Comparison of ENCODE assay signal across 8 cellular contexts in genomic region chr14:24013654-24014514, GRCh38. TPM values are rescaled to one million over a fixed set of nuclear protein-coding genes. Genes with fewer than 3 reads are reported as not detected.
DNase-seq lines count a peak whose midpoint lies in the region; ATAC-seq and TF ChIP-seq lines count a peak whose summit lies in the region.

No MANE protein-coding gene starts in this region.

- H3K4me3 ChIP-seq in thyroid gland (replicated peaks in 1 of 3) = no peak overlapping the region

- peak; percentile 54 for ATAC-seq in HG03460 (IDR thresholded peaks at IDR 0.05; ENCODE audit: unreplicated experiment)
- no peak for ATAC-seq in GM19467 (IDR thresholded peaks at IDR 0.05; ENCODE audit: unreplicated experiment)

- no peaks in the 10 kb centered on the region for H3K36me3 ChIP-seq in thyroid gland

- DNase-seq in ELR (ENCODE audit: low read depth) (peak; percentile 69), NCI-H460 (ENCODE audit: extremely low read depth, low read depth) (peak; percentile 33), lung microvascular endothelial cell (ENCODE audit: low read depth in 2 of 2) (peak; percentile 74 to 77), thyroid gland (peak; percentile 31)
- peak; percentile 33 for DNase-seq in activated CD4-positive, alpha-beta T cell treated with anti-CD3 and anti-CD28 coated beads for 1 hour
- peak; percentile 51 for DNase-seq in effector CD4-positive, alpha-beta T cell

- H3K27me3 ChIP-seq in thyroid gland = no peaks in the 10 kb centered on the region

- intact Hi-C loops in thyroid gland (cut with DNase I) = loop anchor here (2.0 kb wide), 1 partner anchor 39 kb away; no protein-coding TSS in a partner anchor

- TF ChIP-seq POLR2A in thyroid gland (IDR thresholded peaks at IDR 0.05) = no peak

- peak; percentile 70 to 98 (median 92) for TF ChIP-seq CTCF in thyroid gland (IDR thresholded peaks at IDR 0.05)

- 27 to 30% methylated on average over 12 of the region's 12 CpGs for WGBS in thyroid gland, 2 donors

- peaks cover 16 to 18% of the 10 kb centered on the region in 2 donors for H3K4me1 ChIP-seq in thyroid gland

- H3K9me3 ChIP-seq in thyroid gland = no peaks in the 10 kb centered on the region

- H3K27ac ChIP-seq in thyroid gland = no peak overlapping the region

RNA-seq across cellular contexts. Expression of gene DHRS4L2, which starts 25.2 kb away (rescaled TPM):
- total RNA-seq in NCI-H460 (2014; rRNA removed; shearing (Covaris generic)) = 19.4 and 21.7 TPM in 2 replicates
- polyA plus RNA-seq in NCI-H460 (2014; cell fraction: nucleus; rRNA removed) = 13.7 and 50.1 TPM in 2 replicates
- total RNA-seq in lung microvascular endothelial cell (9.4 and 9.5 TPM in 2 replicates), thyroid gland (10 to 100 TPM in 2 of 4 donors, 1 to 10 TPM in 2; 4.7 to 27.1 (median 12.6) TPM)

RNA-seq across cellular contexts. Expression of gene CARMIL3, which starts 37.9 kb away (rescaled TPM):
- total RNA-seq in NCI-H460 (2014; rRNA removed; shearing (Covaris generic)) = 1.1 and 1.7 TPM in 2 replicates
- 1.6 and 2.2 TPM in 2 replicates for polyA plus RNA-seq in NCI-H460 (2014; cell fraction: nucleus; rRNA removed)
- under 0.01 TPM in 1 of 2 replicates, not detected in the other for total RNA-seq in lung microvascular endothelial cell
- 1 to 10 TPM in 2 of 4 donors, under 1 TPM in 2; 0.63 to 1.3 (median 0.99) TPM for total RNA-seq in thyroid gland

RNA-seq across cellular contexts. Expression of gene CPNE6, which starts 57.5 kb away (rescaled TPM):
- total RNA-seq in NCI-H460 (2014; rRNA removed; shearing (Covaris generic)) = not detected in 2 replicates
- polyA plus RNA-seq in NCI-H460 (2014; cell fraction: nucleus; rRNA removed) = not detected in 2 replicates
- not detected in 2 replicates for total RNA-seq in lung microvascular endothelial cell
- under 1 TPM in 1 of 4 donors, not detected in 3; 0.29 TPM for total RNA-seq in thyroid gland
